1 cellular context compared by ENCODE assay signal in genomic region chr4:5528108-5528507, GRCh38.
TF ChIP-seq lines count a peak whose summit lies in the region.

No MANE protein-coding gene starts in this region.

TF ChIP-seq in H1, 55 proteins besides CTCF, POLR2A, EP300 and RAD21 (continued from another document):
- TF ChIP-seq CHD2 (IDR thresholded peaks at IDR 0.05; ENCODE audit: low read length) (no peak), HDAC6 (IDR thresholded peaks at IDR 0.05; ENCODE audit: low read depth, low read length) (no peak)
